In genomic region chr13:44045179-44045562, GRCh38 we compare ENCODE assay signal across 15 cellular contexts.
DNase-seq lines count a peak whose midpoint lies in the region; TF ChIP-seq lines count a peak whose summit lies in the region.
"Had no signal": no experiment of that assay in that cellular context is flagged by ENCODE, and none has a peak within 500 bp of the region (broad histone marks: within the 10 kb centered on the region; RNA-seq: fewer than 3 reads in every experiment).

No MANE protein-coding gene starts in this region.

- no peak overlapping the region for H3K27ac ChIP-seq in left ventricle myocardium inferior (replicated peaks)
- H3K27ac ChIP-seq: neutrophil, SJCRH30 had no signal

- TF ChIP-seq CTCF in left ventricle myocardium inferior (IDR thresholded peaks at IDR 0.05; ENCODE audit: borderline replicate concordance): no peak

- H3K36me3 ChIP-seq in left ventricle myocardium inferior: no peaks in the 10 kb centered on the region
- H3K36me3 ChIP-seq: neutrophil, SJCRH30 had no signal

- no peaks in the 10 kb centered on the region for H3K4me1 ChIP-seq in left ventricle myocardium inferior
- H3K4me1 ChIP-seq: SJCRH30 had no signal

- intact Hi-C loops in head of caudate nucleus (cut with DNase I): loop anchor here (10.0 kb wide), 1 partner anchor 140 kb away; no protein-coding TSS in a partner anchor
- intact Hi-C loops in left ventricle myocardium inferior (cut with micrococcal nuclease): no loop called here

- no peak overlapping the region for H3K4me3 ChIP-seq in left ventricle myocardium inferior
- H3K4me3 ChIP-seq: SJCRH30 had no signal

- no peaks in the 10 kb centered on the region for H3K27me3 ChIP-seq in left ventricle myocardium inferior (ENCODE audit: low read depth)
- H3K27me3 ChIP-seq: neutrophil had no signal

- H3K9me3 ChIP-seq in left ventricle myocardium inferior (replicated peaks): no peaks in the 10 kb centered on the region
- H3K9me3 ChIP-seq: neutrophil, SJCRH30 had no signal

- DNase-seq in NCI-H345 (lab: John Stamatoyannopoulos, UW) (peak; percentile 17), NCI-H345 treated with DMSO at 0.1 percent for 48 hours (lab: John Stamatoyannopoulos, UW; ENCODE audit: unreplicated experiment) (no peak), NCI-H748 (lab: John Stamatoyannopoulos, UW; ENCODE audit: unreplicated experiment) (peak; percentile 95), head of caudate nucleus (peak; percentile 30 to 82 (median 60)), retina (peak; percentile 62), HUDEP-2 (lab: John Stamatoyannopoulos, UW; ENCODE audit: unreplicated experiment in 76 of 76) (no peak), left ventricle myocardium inferior (no peak), SHP77 treated with DMSO at 0.1 percent for 48 hours (lab: John Stamatoyannopoulos, UW) (no peak)
- DNase-seq: ACHN; activated CD4-positive, CD25-positive, alpha-beta regulatory T cell; CD4-positive, alpha-beta T cell; NCI-H2171; SJCRH30; stimulated activated CD4-positive, alpha-beta T cell treated with anti-CD3 and anti-CD28 coated beads, Interleukin-2, amount 100 ng/mL, for 48 hours had no signal

Comparison
In these comparisons a context has a peak if more than half of its experiments do, and no peak if none do; other contexts are left out.
1. DNase-seq: peak in NCI-H345 (single experiment), NCI-H748 (single experiment), head of caudate nucleus (42 of 42) and retina (single experiment); none in NCI-H345 treated with DMSO at 0.1 percent for 48 hours (single experiment), HUDEP-2 (0 of 76), left ventricle myocardium inferior (single experiment) and SHP77 treated with DMSO at 0.1 percent for 48 hours (single experiment).